In genomic region chr14:52618602-52619001, GRCh38 we compare ENCODE assay signal across 2 cellular contexts.
TF ChIP-seq lines count a peak whose summit lies in the region.

No MANE protein-coding gene starts in this region.

TF ChIP-seq in HepG2, 621 proteins besides CTCF, POLR2A, EP300 and RAD21 (continued from another document):
- TF ChIP-seq MAFK (conservative IDR thresholded peaks at IDR 0.05 in 1 of 2, IDR thresholded peaks at IDR 0.05 in 1 of 2; ENCODE audit: low read length in 2 of 2), result peak; percentile 25 to 65; a peak in 2 of 4 replicates
- no peak for TF ChIP-seq ZBTB43 (CRISPR knock-in tag; conservative IDR thresholded peaks at IDR 0.05)
- peak; percentile 43 for TF ChIP-seq MAFF (IDR thresholded peaks at IDR 0.05; ENCODE audit: low read depth, low read length)
- TF ChIP-seq JDP2 (CRISPR knock-in tag; IDR thresholded peaks at IDR 0.05; ENCODE audit: borderline replicate concordance), result no peak
- TF ChIP-seq ZBTB38 (CRISPR knock-in tag; IDR thresholded peaks at IDR 0.05), result no peak

TF ChIP-seq in K562, 482 proteins besides CTCF, POLR2A, EP300 and RAD21 (continued from another document):
- no peak for TF ChIP-seq ARID4B (CRISPR knock-in tag; IDR thresholded peaks at IDR 0.05)
- TF ChIP-seq TRIM25 (IDR thresholded peaks at IDR 0.05; ENCODE audit: borderline replicate concordance), result no peak
- TF ChIP-seq EP400 (IDR thresholded peaks at IDR 0.05), result no peak
- TF ChIP-seq ZNF445 (CRISPR knock-in tag; IDR thresholded peaks at IDR 0.05; ENCODE audit: low read depth), result no peak
- TF ChIP-seq ATF3 (IDR thresholded peaks at IDR 0.05), result no peak
- TF ChIP-seq ATF3 (CRISPR knock-in tag; conservative IDR thresholded peaks at IDR 0.05), result no peak
- TF ChIP-seq MNT (conservative IDR thresholded peaks at IDR 0.05), result no peak
- TF ChIP-seq ZFP1 (CRISPR knock-in tag; IDR thresholded peaks at IDR 0.05), result no peak
- TF ChIP-seq HSF4 (CRISPR knock-in tag; IDR thresholded peaks at IDR 0.05; ENCODE audit: borderline replicate concordance), result no peak
- TF ChIP-seq FOXP4 (CRISPR knock-in tag; IDR thresholded peaks at IDR 0.05; ENCODE audit: borderline replicate concordance), result no peak
- TF ChIP-seq C11orf30 (IDR thresholded peaks at IDR 0.05; ENCODE audit: low read depth), result peak; percentile 47
- no peak for TF ChIP-seq E2F5 (CRISPR knock-in tag; IDR thresholded peaks at IDR 0.05)
- no peak for TF ChIP-seq ZNF217 (CRISPR knock-in tag; IDR thresholded peaks at IDR 0.05)
- no peak for TF ChIP-seq CBFB (CRISPR knock-in tag; IDR thresholded peaks at IDR 0.05)
- no peak for TF ChIP-seq BRF1 (IDR thresholded peaks at IDR 0.05; ENCODE audit: borderline replicate concordance, extremely low read depth, insufficient read length)
- TF ChIP-seq PCBP2 (IDR thresholded peaks at IDR 0.05; ENCODE audit: low read depth, low read length, poor library complexity, severe bottlenecking), result no peak
- TF ChIP-seq MAFK (IDR thresholded peaks at IDR 0.05; ENCODE audit: low read length), result 0 out of 2 replicates have a peak, but pooled peaks have one; percentile 24
- TF ChIP-seq EZH2 (IDR thresholded peaks at IDR 0.05; ENCODE audit: borderline replicate concordance, low read depth, low read length), result no peak
- TF ChIP-seq NCOA2 (IDR thresholded peaks at IDR 0.05; ENCODE audit: partially characterized antibody in 2 of 2), result no peak
- no peak for TF ChIP-seq SLC30A9 (CRISPR knock-in tag; IDR thresholded peaks at IDR 0.05)
- TF ChIP-seq RBFOX2 (IDR thresholded peaks at IDR 0.05; ENCODE audit: low read depth, low read length), result no peak
- TF ChIP-seq ZNF324 (CRISPR knock-in tag; IDR thresholded peaks at IDR 0.05), result no peak
- no peak for TF ChIP-seq KDM1A (IDR thresholded peaks at IDR 0.05)
- no peak for TF ChIP-seq ZNF263 (CRISPR knock-in tag; IDR thresholded peaks at IDR 0.05; ENCODE audit: borderline replicate concordance)
- no peak for TF ChIP-seq SMAD3 (CRISPR knock-in tag; conservative IDR thresholded peaks at IDR 0.05)
- no peak for TF ChIP-seq ESRRB (CRISPR knock-in tag; IDR thresholded peaks at IDR 0.05; ENCODE audit: borderline replicate concordance)
- TF ChIP-seq ZNF57 (CRISPR knock-in tag; IDR thresholded peaks at IDR 0.05), result no peak
TF ChIP-seq in K562: peak in this region for 3.
